ENCODE assay signal across 22 cellular contexts in the genomic region with DNA sequence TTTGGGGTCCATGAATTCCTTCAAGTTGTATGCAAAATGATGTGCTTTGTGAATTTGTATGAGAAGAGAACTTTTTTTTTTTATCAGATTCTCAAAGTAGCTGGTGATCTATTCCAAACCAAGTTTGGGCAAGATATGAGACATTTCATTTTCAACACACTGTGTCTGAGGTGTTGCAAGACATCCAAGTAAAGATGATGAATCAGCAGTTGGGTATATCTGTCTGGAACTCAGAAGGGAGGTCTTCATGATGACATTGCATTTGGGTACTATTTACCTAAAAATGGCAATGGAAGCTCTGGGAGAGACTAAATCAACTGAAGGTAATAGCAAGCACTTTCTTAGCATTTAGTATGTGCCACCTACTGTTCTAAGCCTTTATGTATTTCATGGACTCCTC. TPM values are rescaled to one million over a fixed set of nuclear protein-coding genes. Genes with fewer than 3 reads are reported as not detected.
A peak's percentile ranks its signal among the peaks of the same experiment; 100 is the strongest.
DNase-seq lines count a peak whose midpoint lies in the region; ATAC-seq, FAIRE-seq and TF ChIP-seq lines count a peak whose summit lies in the region.
"Had no signal": no experiment of that assay in that cellular context is flagged by ENCODE, and none has a peak within 500 bp of the region (broad histone marks: within the 10 kb centered on the region; RNA-seq: fewer than 3 reads in every experiment).

No MANE protein-coding gene starts in this region.

- ATAC-seq in HepG2: no peak
- ATAC-seq in right lobe of liver: no peak
- ATAC-seq in gastroesophageal sphincter: no peak
- ATAC-seq in GM21515 (IDR thresholded peaks at IDR 0.05; ENCODE audit: unreplicated experiment): no peak
- ATAC-seq: T-helper 17 cell had no signal

- in situ Hi-C loops in HepG2 (cut with HindIII; ENCODE audit: extremely low pct_ligation_motif_present, low pct_unique_long_range_greater_than_20kb): no loop called here

- H3K4me2 ChIP-seq in HepG2 (ENCODE audit: low read depth, low read length): no peak overlapping the region

- H3K79me2 ChIP-seq in HepG2 (ENCODE audit: insufficient read depth, low read length): no peaks in the 10 kb centered on the region

- no peak overlapping the region for H3K27ac ChIP-seq in HepG2 (ENCODE audit: extremely low read length, insufficient read depth, low read length)
- H3K27ac ChIP-seq in right lobe of liver: no peak overlapping the region
- H3K27ac ChIP-seq in gastroesophageal sphincter: peak overlapping the region in 3 of 4 donors; percentile 15 to 94 (median 86)
- peak overlapping the region; percentile 92 for H3K27ac ChIP-seq in temporal lobe (ENCODE audit: low read depth, low read length)

- CTCF ChIA-PET in HepG2 (lab: Yijun Ruan, JAX; ENCODE audit: low intra/inter-chr PET ratio, low total read pairs): no interaction called here

- H3K36me3 ChIP-seq in HepG2 (replicated peaks in 1 of 2; ENCODE audit: control insufficient read depth in 1 of 2, insufficient read depth in 2 of 2, low read length in 2 of 2) (no peaks in the 10 kb centered on the region), right lobe of liver (no peaks in the 10 kb centered on the region), adipocyte (ENCODE audit: control insufficient read depth, insufficient read depth, low read length, severe bottlenecking) (no peaks in the 10 kb centered on the region), gastroesophageal sphincter (no peaks in the 10 kb centered on the region)

- H3K9me3 ChIP-seq in HepG2 (ENCODE audit: low read length) (no peaks in the 10 kb centered on the region), right lobe of liver (no peaks in the 10 kb centered on the region), adipocyte (ENCODE audit: control insufficient read depth, low read length) (no peaks in the 10 kb centered on the region), gastroesophageal sphincter (no peaks in the 10 kb centered on the region)

- FAIRE-seq in HepG2 (lab: Jason Lieb, UNC): no peak

- H3K27me3 ChIP-seq in HepG2 (ENCODE audit: control insufficient read depth in 1 of 2, insufficient read depth in 2 of 2, low read length in 2 of 2) (peaks cover 4 to 61% of the 10 kb centered on the region in 2 experiments), right lobe of liver (no peaks in the 10 kb centered on the region), adipocyte (replicated peaks; ENCODE audit: control insufficient read depth, insufficient read depth, low read length) (no peaks in the 10 kb centered on the region), gastroesophageal sphincter (no peaks in the 10 kb centered on the region)

- intact Hi-C loops in HepG2 (cut with micrococcal nuclease; ENCODE audit: unreplicated experiment) (no loop called here), right lobe of liver (cut with DNase I) (no loop called here)

- POLR2A ChIA-PET in HepG2 (lab: Yijun Ruan, JAX): no interaction called here

- TF ChIP-seq EP300 in HepG2 (IDR thresholded peaks at IDR 0.05; ENCODE audit: low read depth in 2 of 2, low read length in 2 of 2) (no peak), HepG2 (CRISPR knock-in tag; IDR thresholded peaks at IDR 0.05; ENCODE audit: borderline replicate concordance) (no peak), gastroesophageal sphincter (IDR thresholded peaks at IDR 0.05) (no peak)

- H3K4me1 ChIP-seq in HepG2 (ENCODE audit: insufficient read depth, low read length): peaks cover 11% of the 10 kb centered on the region; the same call in 1 of the 2 replicates
- peaks cover 0 to 6% (median 0%) of the 10 kb centered on the region in 4 donors for H3K4me1 ChIP-seq in right lobe of liver
- peaks cover 20% of the 10 kb centered on the region for H3K4me1 ChIP-seq in adipocyte (ENCODE audit: control insufficient read depth, insufficient read depth, low read length)
- peaks cover 0 to 82% (median 7%) of the 10 kb centered on the region in 3 donors for H3K4me1 ChIP-seq in gastroesophageal sphincter

- TF ChIP-seq POLR2A in HepG2 (IDR thresholded peaks at IDR 0.05; ENCODE audit: insufficient read depth in 1 of 2, low read depth in 2 of 2, low read length in 2 of 2) (no peak), right lobe of liver (IDR thresholded peaks at IDR 0.05) (no peak), gastroesophageal sphincter (IDR thresholded peaks at IDR 0.05) (no peak)

- no TSS peak for BruUV-seq in HepG2 (replicated peaks; lab: Mats Ljungman, UMichigan)

- no peak overlapping the region for H3K9ac ChIP-seq in HepG2 (ENCODE audit: insufficient read depth, low read depth, low read length)
- no peak overlapping the region for H3K9ac ChIP-seq in adipocyte (ENCODE audit: low read length)

- TF ChIP-seq RAD21 in HepG2 (CRISPR knock-in tag; IDR thresholded peaks at IDR 0.05): no peak

- H3K4me3 ChIP-seq in HepG2 (replicated peaks in 1 of 3; ENCODE audit: insufficient read depth in 1 of 3, low read depth in 2 of 3, low read length in 3 of 3) (no peak overlapping the region), right lobe of liver (no peak overlapping the region), adipocyte (ENCODE audit: low read length) (no peak overlapping the region), gastroesophageal sphincter (no peak overlapping the region)

- TF ChIP-seq CTCF in HepG2 (CRISPR knock-in tag; IDR thresholded peaks at IDR 0.05): no peak
- no peak for TF ChIP-seq CTCF in right lobe of liver (IDR thresholded peaks at IDR 0.05)
- no peak for TF ChIP-seq CTCF in gastroesophageal sphincter (IDR thresholded peaks at IDR 0.05)

- no peaks in the 10 kb centered on the region for H4K20me1 ChIP-seq in HepG2 (ENCODE audit: insufficient read depth, low read length)

- DNase-seq in HepG2 (ENCODE audit: low spot score) (no peak), right lobe of liver (no peak), adipocyte (ENCODE audit: low read depth) (peak; percentile 5), occipital lobe (lab: John Stamatoyannopoulos, UW) (no peak)
- DNase-seq in stimulated activated CD4-positive, alpha-beta T cell treated with anti-CD3 and anti-CD28 coated beads, Interleukin-4, amount 100 ng/mL, for 4 hours: no peak
- DNase-seq: ACHN; activated B cell treated with CpG ODN at 0.5 μM for 24 hours; activated CD8-positive, alpha-beta memory T cell treated with anti-CD3 and anti-CD28 coated beads for 24 hours; CD4-positive, CD25-positive, alpha-beta regulatory T cell; DMS153; effector memory CD4-positive, alpha-beta T cell; hippocampal formation; mesendoderm; MM.1S; NCI-H2081; NCI-H510A treated with DMSO at 0.1 percent for 48 hours; Right ventricle myocardium superior; stimulated activated naive CD4-positive, alpha-beta T cell treated with Interleukin-2 at 50 U/mL for 16 hours; T-helper 17 cell had no signal

- H2AFZ ChIP-seq in HepG2 (ENCODE audit: low read length): no peak overlapping the region

TF ChIP-seq in HepG2, 621 proteins besides CTCF, POLR2A, EP300 and RAD21:
- TF ChIP-seq SRY (CRISPR knock-in tag; IDR thresholded peaks at IDR 0.05): no peak
- no peak for TF ChIP-seq ZNF17 (CRISPR knock-in tag; IDR thresholded peaks at IDR 0.05)
- TF ChIP-seq ZSCAN9 (CRISPR knock-in tag; IDR thresholded peaks at IDR 0.05; ENCODE audit: borderline replicate concordance): no peak
- peak; percentile 51 to 66; a peak in 3 of 4 replicates for TF ChIP-seq MAFK (conservative IDR thresholded peaks at IDR 0.05 in 1 of 2, IDR thresholded peaks at IDR 0.05 in 1 of 2; ENCODE audit: low read length in 2 of 2)
- TF ChIP-seq, protein P1, sequence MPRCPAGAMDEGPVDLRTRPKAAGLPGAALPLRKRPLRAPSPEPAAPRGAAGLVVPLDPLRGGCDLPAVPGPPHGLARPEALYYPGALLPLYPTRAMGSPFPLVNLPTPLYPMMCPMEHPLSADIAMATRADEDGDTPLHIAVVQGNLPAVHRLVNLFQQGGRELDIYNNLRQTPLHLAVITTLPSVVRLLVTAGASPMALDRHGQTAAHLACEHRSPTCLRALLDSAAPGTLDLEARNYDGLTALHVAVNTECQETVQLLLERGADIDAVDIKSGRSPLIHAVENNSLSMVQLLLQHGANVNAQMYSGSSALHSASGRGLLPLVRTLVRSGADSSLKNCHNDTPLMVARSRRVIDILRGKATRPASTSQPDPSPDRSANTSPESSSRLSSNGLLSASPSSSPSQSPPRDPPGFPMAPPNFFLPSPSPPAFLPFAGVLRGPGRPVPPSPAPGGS (CRISPR knock-in tag; IDR thresholded peaks at IDR 0.05): no peak
- TF ChIP-seq, protein P2, sequence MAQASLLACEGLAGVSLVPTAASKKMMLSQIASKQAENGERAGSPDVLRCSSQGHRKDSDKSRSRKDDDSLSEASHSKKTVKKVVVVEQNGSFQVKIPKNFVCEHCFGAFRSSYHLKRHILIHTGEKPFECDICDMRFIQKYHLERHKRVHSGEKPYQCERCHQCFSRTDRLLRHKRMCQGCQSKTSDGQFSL (CRISPR knock-in tag; IDR thresholded peaks at IDR 0.05): no peak
- TF ChIP-seq MAFF (IDR thresholded peaks at IDR 0.05; ENCODE audit: low read depth, low read length): peak; percentile 63; the same call in 1 of the 2 replicates

RNA-seq across cellular contexts. Expression of gene FAM124A, which starts 2.8 kb away (rescaled TPM):
- not detected in 2 replicates for total RNA-seq in HepG2 (2016; rRNA removed; fragmentation: Illumina TruSeq; extraction: Trizol)
- total RNA-seq in HepG2 (2016; cell fraction: cytosol; rRNA removed; fragmentation: Illumina TruSeq; extraction: Trizol; ENCODE audit: low read depth): not detected in 2 replicates
- total RNA-seq in HepG2 (2016; cell fraction: insoluble cytoplasmic fraction; rRNA removed; fragmentation: Illumina TruSeq; extraction: Trizol): not detected in 2 replicates
- not detected in 2 replicates for total RNA-seq in HepG2 (2016; cell fraction: membrane; rRNA removed; fragmentation: Illumina TruSeq; extraction: Trizol)
- total RNA-seq in HepG2 (2016; cell fraction: nucleus; rRNA removed; fragmentation: Illumina TruSeq; extraction: Trizol): not detected in 2 replicates
- not detected in 2 replicates for polyA plus RNA-seq in HepG2 (2011; rRNA removed)
- polyA plus RNA-seq in HepG2 (2011; cell fraction: cytosol; rRNA removed): not detected in 2 replicates
- polyA plus RNA-seq in HepG2 (2011; cell fraction: nucleus; rRNA removed): not detected in 2 replicates
- not detected in 2 replicates for polyA plus RNA-seq in HepG2 (2012)
- polyA plus RNA-seq in HepG2 (2016; cell fraction: cytosol; fragmentation: Illumina TruSeq; extraction: Trizol; ENCODE audit: low read depth): not detected in 2 replicates
- not detected in 2 replicates for polyA plus RNA-seq in HepG2 (2016; cell fraction: insoluble cytoplasmic fraction; fragmentation: Illumina TruSeq; extraction: Trizol; ENCODE audit: low read depth)
- polyA plus RNA-seq in HepG2 (2016; cell fraction: membrane; fragmentation: Illumina TruSeq; extraction: Trizol; ENCODE audit: low read depth): 0.15 TPM in 1 of 2 replicates, not detected in the other
- polyA plus RNA-seq in HepG2 (2016; cell fraction: nucleus; fragmentation: Illumina TruSeq; extraction: Trizol; ENCODE audit: insufficient read depth, low read depth): not detected in 2 replicates
- polyA minus RNA-seq in HepG2 (2011; rRNA and poly(A)+ RNA removed; ENCODE audit: low replicate concordance): 0.05 TPM in 1 of 2 replicates, not detected in the other
- polyA minus RNA-seq in HepG2 (2011; cell fraction: cytosol; rRNA and poly(A)+ RNA removed): not detected in 2 replicates
- polyA minus RNA-seq in HepG2 (2011; cell fraction: nucleus; rRNA and poly(A)+ RNA removed): not detected in 2 replicates
- 1 to 10 TPM in 1 of 6 experiments, under 1 TPM in 5; 0.22 to 1.0 (median 0.51) TPM for total RNA-seq in right lobe of liver
- 10 to 100 TPM; 13.7 to 23.2 (median 15.2) TPM for total RNA-seq in gastroesophageal sphincter
- total RNA-seq in temporal lobe: 9.8 TPM
- total RNA-seq in occipital lobe: 13.7 TPM
- total RNA-seq: activated B cell treated with CpG ODN at 0.5 μM for 24 hours; CD4-positive, CD25-positive, alpha-beta regulatory T cell had no signal
- polyA plus RNA-seq: CD4-positive, CD25-positive, alpha-beta regulatory T cell had no signal

Comparison
In these comparisons a context has a peak if more than half of its experiments do, and no peak if none do; other contexts are left out.
1. H3K27ac ChIP-seq: peak in gastroesophageal sphincter (3 of 4) and temporal lobe (single experiment); none in HepG2 (single experiment) and right lobe of liver (0 of 3).